In genomic region chr1:33173091-33173490, GRCh38 we compare ENCODE assay signal across 24 cellular contexts. TPM values are rescaled to one million over a fixed set of nuclear protein-coding genes. Genes with fewer than 3 reads are reported as not detected.
A peak's percentile ranks its signal among the peaks of the same experiment; 100 is the strongest.
DNase-seq lines count a peak whose midpoint lies in the region; ATAC-seq and TF ChIP-seq lines count a peak whose summit lies in the region.
"Had no signal": no experiment of that assay in that cellular context is flagged by ENCODE, and none has a peak within 500 bp of the region (broad histone marks: within the 10 kb centered on the region; RNA-seq: fewer than 3 reads in every experiment).

No MANE protein-coding gene starts in this region.

- no peak for TF ChIP-seq CTCF in endothelial cell (IDR thresholded peaks at IDR 0.05; ENCODE audit: unreplicated experiment)

- peaks cover 2% of the 10 kb centered on the region for H3K36me3 Mint-ChIP-seq in T-helper 17 cell (ENCODE audit: low read depth)
- peaks cover 0 to 37% (median 6%) of the 10 kb centered on the region in 5 donors for H3K36me3 Mint-ChIP-seq in naive thymus-derived CD4-positive, alpha-beta T cell
- no peaks in the 10 kb centered on the region for H3K36me3 Mint-ChIP-seq in endothelial cell (ENCODE audit: low read depth, unreplicated experiment)
- no peaks in the 10 kb centered on the region for H3K36me3 Mint-ChIP-seq in activated T-cell treated with anti-CD3 and anti-CD28 coated beads, Interleukin-2, amount 50 U/mL, for 72 hours (ENCODE audit: insufficient read depth in 2 of 2)

- H3K27me3 Mint-ChIP-seq in T-helper 17 cell, result no peaks in the 10 kb centered on the region
- H3K27me3 Mint-ChIP-seq in naive thymus-derived CD4-positive, alpha-beta T cell, result no peaks in the 10 kb centered on the region
- peaks cover 5% of the 10 kb centered on the region for H3K27me3 Mint-ChIP-seq in endothelial cell (ENCODE audit: unreplicated experiment)
- no peaks in the 10 kb centered on the region for H3K27me3 Mint-ChIP-seq in activated T-cell treated with anti-CD3 and anti-CD28 coated beads, Interleukin-2, amount 50 U/mL, for 72 hours (ENCODE audit: low read depth)
- H3K27me3 Mint-ChIP-seq: CD4-positive, alpha-beta T cell; IgD-negative memory B cell had no signal

- ATAC-seq in T-helper 17 cell, result no peak
- ATAC-seq in naive thymus-derived CD4-positive, alpha-beta T cell, result no peak
- no peak for ATAC-seq in activated T-cell treated with anti-CD3 and anti-CD28 coated beads, Interleukin-2, amount 50 U/mL, for 72 hours (replicated peaks in 1 of 2)
- no peak for ATAC-seq in aorta (ENCODE audit: low FRiP score)

- POLR2A ChIA-PET in naive thymus-derived CD4-positive, alpha-beta T cell (lab: Charles Lee), result no interaction called here

- peaks cover 0 to 3% of the 10 kb centered on the region in 2 donors for H3K4me1 ChIP-seq in naive thymus-derived CD4-positive, alpha-beta T cell (ENCODE audit: control insufficient read depth in 2 of 2, insufficient read depth in 2 of 2, low read length in 2 of 2)
- H3K4me1 ChIP-seq in aorta (ENCODE audit: control insufficient read depth in 1 of 2, insufficient read depth in 2 of 2, low read length in 2 of 2), result no peaks in the 10 kb centered on the region
- H3K4me1 ChIP-seq: HAP-1 had no signal

- H3K27ac ChIP-seq in cingulate gyrus (ENCODE audit: low read depth, low read length) (peak overlapping the region; percentile 60), substantia nigra (ENCODE audit: low read depth, low read length, poor library complexity, severe bottlenecking) (peak overlapping the region; percentile 94), aorta (ENCODE audit: low read depth in 1 of 2, low read length in 2 of 2) (no peak overlapping the region)
- H3K27ac ChIP-seq in naive thymus-derived CD4-positive, alpha-beta T cell (ENCODE audit: low read depth, low read length), result no peak overlapping the region
- H3K27ac ChIP-seq: BLaER1, GM23248, SJCRH30 had no signal

- H3K4me3 ChIP-seq in naive thymus-derived CD4-positive, alpha-beta T cell (ENCODE audit: low read length), result no peak overlapping the region
- no peak overlapping the region for H3K4me3 ChIP-seq in aorta (ENCODE audit: low read length in 2 of 2)
- H3K4me3 ChIP-seq: BLaER1, GM12878, GM23248, HAP-1, SJCRH30 had no signal

- H3K4me1 Mint-ChIP-seq in T-helper 17 cell, result peaks cover 30% of the 10 kb centered on the region
- peaks cover 12 to 30% (median 17%) of the 10 kb centered on the region in 7 donors for H3K4me1 Mint-ChIP-seq in naive thymus-derived CD4-positive, alpha-beta T cell
- peaks cover 29% of the 10 kb centered on the region for H3K4me1 Mint-ChIP-seq in endothelial cell (ENCODE audit: unreplicated experiment)
- H3K4me1 Mint-ChIP-seq in activated T-cell treated with anti-CD3 and anti-CD28 coated beads, Interleukin-2, amount 50 U/mL, for 72 hours (ENCODE audit: low read depth), result no peaks in the 10 kb centered on the region

- peak overlapping the region; percentile 41 for H3K27ac Mint-ChIP-seq in T-helper 17 cell
- peak overlapping the region in 5 of 9 donors; percentile 17 to 71 (median 34) for H3K27ac Mint-ChIP-seq in naive thymus-derived CD4-positive, alpha-beta T cell
- no peak overlapping the region for H3K27ac Mint-ChIP-seq in endothelial cell (ENCODE audit: unreplicated experiment)
- no peak overlapping the region for H3K27ac Mint-ChIP-seq in activated T-cell treated with anti-CD3 and anti-CD28 coated beads, Interleukin-2, amount 50 U/mL, for 72 hours
- H3K27ac Mint-ChIP-seq: CD4-positive, alpha-beta T cell had no signal

- H3K27me3 ChIP-seq in naive thymus-derived CD4-positive, alpha-beta T cell (ENCODE audit: control insufficient read depth in 2 of 2, insufficient read depth in 2 of 2, low read length in 2 of 2), result no peaks in the 10 kb centered on the region
- H3K27me3 ChIP-seq in aorta (ENCODE audit: control insufficient read depth in 1 of 2, insufficient read depth in 2 of 2, low read length in 1 of 2), result no peaks in the 10 kb centered on the region
- H3K27me3 ChIP-seq: BLaER1, SJCRH30 had no signal

- WGBS in aorta, 2 donors, result 59 to 60% methylated on average over 4 of the region's 4 CpGs

- no peak for DNase-seq in T-helper 17 cell
- DNase-seq in naive thymus-derived CD4-positive, alpha-beta T cell, result no peak
- peak in 1 of 49 donors; percentile 57 for DNase-seq in substantia nigra (lab: John Stamatoyannopoulos, UW)
- DNase-seq in endothelial cell (ENCODE audit: low spot score), result no peak
- DNase-seq in HK-2 (ENCODE audit: unreplicated experiment), result no peak
- DNase-seq in activated T-cell treated with anti-CD3 and anti-CD28 coated beads, Interleukin-2, amount 50 U/mL, for 72 hours, result no peak
- no peak for DNase-seq in aorta
- DNase-seq: CD4-positive, alpha-beta T cell; COR-L47; DND-41; GM23248; Karpas-422; MV-4-11; NCI-H1694 treated with DMSO at 0.1 percent for 48 hours; NCI-H2081 treated with DMSO at 0.1 percent for 48 hours; NCI-H2171 treated with DMSO at 0.1 percent for 48 hours; NCI-H524 treated with DMSO at 0.1 percent for 48 hours; NCI-H82; SJCRH30 had no signal

- H3K9me3 ChIP-seq in T-helper 17 cell (ENCODE audit: control insufficient read depth, low read length, poor library complexity, severe bottlenecking) (no peaks in the 10 kb centered on the region), aorta (ENCODE audit: control insufficient read depth, low read length) (no peaks in the 10 kb centered on the region)
- H3K9me3 ChIP-seq in naive thymus-derived CD4-positive, alpha-beta T cell (ENCODE audit: control insufficient read depth in 2 of 3, low read length in 3 of 3), result no peaks in the 10 kb centered on the region
- H3K9me3 ChIP-seq: BLaER1, HAP-1, SJCRH30 had no signal

- H3K4me3 Mint-ChIP-seq in T-helper 17 cell (no peak overlapping the region), endothelial cell (ENCODE audit: unreplicated experiment) (no peak overlapping the region)
- no peak overlapping the region for H3K4me3 Mint-ChIP-seq in naive thymus-derived CD4-positive, alpha-beta T cell
- H3K4me3 Mint-ChIP-seq in activated T-cell treated with anti-CD3 and anti-CD28 coated beads, Interleukin-2, amount 50 U/mL, for 72 hours, result no peak overlapping the region
- H3K4me3 Mint-ChIP-seq: CD4-positive, alpha-beta T cell; IgD-negative memory B cell had no signal

- H3K36me3 ChIP-seq in naive thymus-derived CD4-positive, alpha-beta T cell (ENCODE audit: control insufficient read depth in 2 of 3, insufficient read depth in 3 of 3, low read length in 3 of 3), result peaks cover 0 to 36% (median 0%) of the 10 kb centered on the region in 3 experiments
- H3K36me3 ChIP-seq in aorta (ENCODE audit: control insufficient read depth in 1 of 2, insufficient read depth in 2 of 2, low read length in 1 of 2), result no peaks in the 10 kb centered on the region
- H3K36me3 ChIP-seq: HAP-1 had no signal

- no peaks in the 10 kb centered on the region for H3K9me3 Mint-ChIP-seq in naive thymus-derived CD4-positive, alpha-beta T cell
- no peaks in the 10 kb centered on the region for H3K9me3 Mint-ChIP-seq in endothelial cell (ENCODE audit: unreplicated experiment)
- H3K9me3 Mint-ChIP-seq in activated T-cell treated with anti-CD3 and anti-CD28 coated beads, Interleukin-2, amount 50 U/mL, for 72 hours, result no peaks in the 10 kb centered on the region
- H3K9me3 Mint-ChIP-seq: CD4-positive, alpha-beta T cell; IgD-negative memory B cell had no signal

- intact Hi-C loops in naive thymus-derived CD4-positive, alpha-beta T cell (cut with micrococcal nuclease), result no loop called here
- intact Hi-C loops in aorta (cut with DNase I), result no loop called here

- CTCF ChIA-PET in naive thymus-derived CD4-positive, alpha-beta T cell (lab: Charles Lee), result no interaction called here

RNA-seq across cellular contexts. Expression of gene TRIM62, which starts 8.8 kb away (rescaled TPM):
- total RNA-seq in T-helper 17 cell, result 10 to 100 TPM; 29.4 to 32.7 TPM
- total RNA-seq in naive thymus-derived CD4-positive, alpha-beta T cell, result 10 to 100 TPM; 13.2 to 24.2 (median 19.4) TPM
- polyA plus RNA-seq in naive thymus-derived CD4-positive, alpha-beta T cell, result 1 to 10 TPM; 3.6 to 7.9 TPM
- 10.8 TPM for total RNA-seq in endothelial cell (ENCODE audit: unreplicated experiment)
- total RNA-seq in activated T-cell treated with anti-CD3 and anti-CD28 coated beads, Interleukin-2, amount 50 U/mL, for 72 hours, result 1 to 10 TPM; 4.1 to 8.1 TPM
- total RNA-seq in aorta, result 1 to 10 TPM; 5.7 to 8.0 TPM
- 1 to 10 TPM; 1.0 to 7.7 TPM for polyA plus RNA-seq in aorta

Comparison
In these comparisons a context has a peak if more than half of its experiments do, and no peak if none do; other contexts are left out.
1. H3K27ac Mint-ChIP-seq: peak in T-helper 17 cell (single experiment) and naive thymus-derived CD4-positive, alpha-beta T cell (5 of 9); none in endothelial cell (single experiment) and activated T-cell treated with anti-CD3 and anti-CD28 coated beads, Interleukin-2, amount 50 U/mL, for 72 hours (single experiment).
2. H3K27ac ChIP-seq: peak in cingulate gyrus (single experiment) and substantia nigra (single experiment); none in naive thymus-derived CD4-positive, alpha-beta T cell (single experiment) and aorta (0 of 2).